In genomic region chr12:96500686-96501085, GRCh38 we compare ENCODE assay signal across 9 cellular contexts. TPM values are rescaled to one million over a fixed set of nuclear protein-coding genes. Genes with fewer than 3 reads are reported as not detected.
DNase-seq lines count a peak whose midpoint lies in the region; ATAC-seq and TF ChIP-seq lines count a peak whose summit lies in the region.
"Had no signal": no experiment of that assay in that cellular context is flagged by ENCODE, and none has a peak within 500 bp of the region (broad histone marks: within the 10 kb centered on the region; RNA-seq: fewer than 3 reads in every experiment).

No MANE protein-coding gene starts in this region.

- 40% methylated on average over 3 of the region's 3 CpGs for WGBS in right lobe of liver (ENCODE audit: insufficient coverage, low coverage, low lambda C conversion rate, missing lambda C conversion rate)

- peaks cover 1% of the 10 kb centered on the region for H3K27me3 Mint-ChIP-seq in activated T-helper 1 cell treated with anti-CD3 and anti-CD28 coated beads, Interleukin-12 subunit alpha, Interleukin-12 subunit beta, Interleukin-2, Interleukin-4 antibody, amounts not matched to agents 30 ng/mL and 10 ng/mL and 1 ng/mL, durations not matched to agents 14 hours and 24 hours and 36 hours (ENCODE audit: insufficient read depth)

- DNase-seq in COLO829 (ENCODE audit: low spot score) (peak; percentile 38), right lobe of liver (no peak), NCI-H2227 (lab: John Stamatoyannopoulos, UW; ENCODE audit: unreplicated experiment) (no peak), AG08396 (ENCODE audit: low spot score) (no peak), NCI-H2107 (lab: John Stamatoyannopoulos, UW) (no peak)
- no peak for DNase-seq in activated T-helper 1 cell treated with anti-CD3 and anti-CD28 coated beads, Interleukin-12 subunit alpha, Interleukin-12 subunit beta, Interleukin-2, Interleukin-4 antibody, amounts not matched to agents 30 ng/mL and 10 ng/mL and 1 ng/mL, durations not matched to agents 14 hours and 24 hours and 36 hours (ENCODE audit: low spot score)

- H3K27ac ChIP-seq in right lobe of liver: peak overlapping the region in 1 of 3 donors; percentile 37

- no peaks in the 10 kb centered on the region for H3K9me3 ChIP-seq in right lobe of liver

- peak overlapping the region; percentile 83 for H3K27ac Mint-ChIP-seq in activated T-helper 1 cell treated with anti-CD3 and anti-CD28 coated beads, Interleukin-12 subunit alpha, Interleukin-12 subunit beta, Interleukin-2, Interleukin-4 antibody, amounts not matched to agents 30 ng/mL and 10 ng/mL and 1 ng/mL, durations not matched to agents 14 hours and 24 hours and 36 hours

- intact Hi-C loops in activated T-helper 1 cell treated with anti-CD3 and anti-CD28 coated beads, Interleukin-12 subunit alpha, Interleukin-12 subunit beta, Interleukin-2, Interleukin-4 antibody, amounts not matched to agents 30 ng/mL and 10 ng/mL and 1 ng/mL, durations not matched to agents 14 hours and 24 hours and 36 hours (cut with micrococcal nuclease): loop anchor here (1.0 to 5.0 kb wide), 3 partner anchors 11 to 98 kb away; partner anchors contain the start of genes CDK17 and CFAP54
- intact Hi-C loops in right lobe of liver (cut with DNase I): no loop called here

- H3K36me3 ChIP-seq in right lobe of liver: no peaks in the 10 kb centered on the region

- H3K4me3 Mint-ChIP-seq in activated T-helper 1 cell treated with anti-CD3 and anti-CD28 coated beads, Interleukin-12 subunit alpha, Interleukin-12 subunit beta, Interleukin-2, Interleukin-4 antibody, amounts not matched to agents 30 ng/mL and 10 ng/mL and 1 ng/mL, durations not matched to agents 14 hours and 24 hours and 36 hours: no peak overlapping the region

- H3K9me3 Mint-ChIP-seq in activated T-helper 1 cell treated with anti-CD3 and anti-CD28 coated beads, Interleukin-12 subunit alpha, Interleukin-12 subunit beta, Interleukin-2, Interleukin-4 antibody, amounts not matched to agents 30 ng/mL and 10 ng/mL and 1 ng/mL, durations not matched to agents 14 hours and 24 hours and 36 hours: peaks cover 10% of the 10 kb centered on the region

- H3K4me1 ChIP-seq in right lobe of liver: no peaks in the 10 kb centered on the region

- peak; percentile 22 for ATAC-seq in HG02981 (IDR thresholded peaks at IDR 0.05; ENCODE audit: unreplicated experiment)
- ATAC-seq in right lobe of liver: peak in 3 of 4 donors; percentile 27 to 32 (median 30)
- ATAC-seq in GM19397 (IDR thresholded peaks at IDR 0.05; ENCODE audit: unreplicated experiment): no peak

- H3K4me1 Mint-ChIP-seq in activated T-helper 1 cell treated with anti-CD3 and anti-CD28 coated beads, Interleukin-12 subunit alpha, Interleukin-12 subunit beta, Interleukin-2, Interleukin-4 antibody, amounts not matched to agents 30 ng/mL and 10 ng/mL and 1 ng/mL, durations not matched to agents 14 hours and 24 hours and 36 hours (ENCODE audit: low read depth): peaks cover 59% of the 10 kb centered on the region

- TF ChIP-seq POLR2A in right lobe of liver (IDR thresholded peaks at IDR 0.05): no peak

- H3K27me3 ChIP-seq in right lobe of liver: no peaks in the 10 kb centered on the region

- peaks cover 9% of the 10 kb centered on the region for H3K36me3 Mint-ChIP-seq in activated T-helper 1 cell treated with anti-CD3 and anti-CD28 coated beads, Interleukin-12 subunit alpha, Interleukin-12 subunit beta, Interleukin-2, Interleukin-4 antibody, amounts not matched to agents 30 ng/mL and 10 ng/mL and 1 ng/mL, durations not matched to agents 14 hours and 24 hours and 36 hours (ENCODE audit: low read depth)

- no peak for TF ChIP-seq CTCF in right lobe of liver (IDR thresholded peaks at IDR 0.05)

- no peak overlapping the region for H3K4me3 ChIP-seq in right lobe of liver
- H3K4me3 ChIP-seq: lung had no signal

RNA-seq across cellular contexts. Expression of gene CFAP54, which starts 11.3 kb away (rescaled TPM):
- 0.17 and 0.34 TPM in 2 replicates for total RNA-seq in activated T-helper 1 cell treated with anti-CD3 and anti-CD28 coated beads, Interleukin-12 subunit alpha, Interleukin-12 subunit beta, Interleukin-2, Interleukin-4 antibody, amounts not matched to agents 30 ng/mL and 10 ng/mL and 1 ng/mL, durations not matched to agents 14 hours and 24 hours and 36 hours
- under 1 TPM; 0.09 to 0.34 (median 0.13) TPM for total RNA-seq in right lobe of liver
